Comparison of ENCODE assay signal across 23 cellular contexts in the genomic region with DNA sequence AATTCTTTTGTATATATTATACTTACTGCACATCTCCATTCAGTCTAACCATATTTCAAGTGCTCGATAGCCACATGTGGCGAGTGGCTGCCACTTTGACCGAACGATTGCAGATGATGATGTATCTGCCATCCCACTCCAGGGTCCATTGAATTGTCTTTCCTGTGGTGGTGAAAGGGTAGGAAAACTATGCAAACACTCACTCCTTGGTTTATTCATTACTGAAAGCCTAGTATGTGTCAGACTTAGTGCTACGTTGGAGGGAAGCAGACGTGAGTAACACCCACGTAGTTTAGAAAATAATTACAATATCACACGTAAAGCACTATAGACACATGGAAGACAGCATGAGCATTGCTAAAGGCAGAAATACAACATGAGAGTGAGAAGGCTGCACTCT.
"Had no signal": no experiment of that assay in that cellular context is flagged by ENCODE, and none has a peak within 500 bp of the region (broad histone marks: within the 10 kb centered on the region; RNA-seq: fewer than 3 reads in every experiment).

No MANE protein-coding gene starts in this region.

- ATAC-seq: foreskin keratinocyte, left cardiac atrium, left ventricle myocardium superior, right lobe of liver had no signal

- FAIRE-seq: bronchial epithelial cell, urothelium cell line had no signal

- H3K4me3 ChIP-seq: esophagus muscularis mucosa, right lobe of liver, thoracic aorta had no signal

- DNase-seq: activated CD4-positive, alpha-beta T cell treated with anti-CD3 and anti-CD28 coated beads for 4 hours; activated CD4-positive, alpha-beta T cell treated with anti-CD3 and anti-CD28 coated beads, Interleukin-2, amount 50 U/mL, for 4 hours; activated CD4-positive, CD25-positive, alpha-beta regulatory T cell; activated CD8-positive, alpha-beta memory T cell treated with anti-CD3 and anti-CD28 coated beads for 24 hours; activated effector memory CD4-positive, alpha-beta T cell treated with anti-CD3 and anti-CD28 coated beads, Interleukin-2, amount 50 U/mL, for 16 hours; activated naive CD4-positive, alpha-beta T cell treated with anti-CD3 and anti-CD28 coated beads for 36 hours; activated naive CD8-positive, alpha-beta T cell treated with anti-CD3 and anti-CD28 coated beads, Interleukin-2, amount 10 ng/mL, durations not matched to agents 7 days and 5 days; activated T-cell treated with anti-CD3 and anti-CD28 coated beads, Interleukin-2, amount 50 U/mL, for 1 hour; endodermal cell; foreskin keratinocyte; left cardiac atrium; left ventricle myocardium superior; naive B cell; nephron progenitor cell; right lobe of liver; stimulated activated CD4-positive, alpha-beta T cell treated with anti-CD3 and anti-CD28 coated beads, Interleukin-12 subunit alpha, Interleukin-12 subunit beta, amount 100 ng/mL, for 4 hours; stimulated activated CD4-positive, alpha-beta T cell treated with anti-CD3 and anti-CD28 coated beads, Interleukin-4, amount 100 ng/mL, for 1 hour; T-helper 2 cell; trophoblast cell had no signal
